29 cellular contexts compared by ENCODE assay signal in genomic region chr14:89202413-89202812, GRCh38.
DNase-seq lines count a peak whose midpoint lies in the region; ATAC-seq and TF ChIP-seq lines count a peak whose summit lies in the region.
"Had no signal": no experiment of that assay in that cellular context is flagged by ENCODE, and none has a peak within 500 bp of the region (broad histone marks: within the 10 kb centered on the region; RNA-seq: fewer than 3 reads in every experiment).

No MANE protein-coding gene starts in this region.

- H3K4me2 ChIP-seq in smooth muscle cell = no peak overlapping the region

- H3K4me3 Mint-ChIP-seq in stimulated activated effector memory CD8-positive, alpha-beta T cell treated with anti-CD3 and anti-CD28 coated beads, Interleukin-12 subunit alpha, Interleukin-12 subunit beta, amount 100 ng/mL, for 72 hours = no peak overlapping the region
- H3K4me3 Mint-ChIP-seq: activated CD4-positive, alpha-beta T cell treated with anti-CD3 and anti-CD28 coated beads for 36 hours; activated CD8-positive, alpha-beta T cell treated with anti-CD3 and anti-CD28 coated beads, Interleukin-2, amount 10 ng/mL, durations not matched to agents 7 days and 5 days; T-helper 2 cell treated with Interferon-gamma antibody and Interleukin-4, amounts not matched to agents 5 μg/mL and 100 μg/mL, for 36 hours had no signal

- DNase-seq in left ventricle myocardium superior (no peak), right atrium auricular region (ENCODE audit: low spot score) (no peak), NB4 (ENCODE audit: low read depth) (peak; percentile 28), fibroblast of villous mesenchyme (ENCODE audit: low read depth) (peak; percentile 41), DMS79 treated with DMSO at 0.1 percent for 48 hours (lab: John Stamatoyannopoulos, UW) (no peak), AG08395 (ENCODE audit: low spot score) (no peak), smooth muscle cell (lab: John Stamatoyannopoulos, UW; ENCODE audit: unreplicated experiment) (no peak)
- no peak for DNase-seq in stimulated activated effector memory CD8-positive, alpha-beta T cell treated with anti-CD3 and anti-CD28 coated beads, Interleukin-12 subunit alpha, Interleukin-12 subunit beta, amount 100 ng/mL, for 72 hours (ENCODE audit: low spot score in 2 of 2)
- DNase-seq: activated CD4-positive, alpha-beta T cell treated with anti-CD3 and anti-CD28 coated beads for 36 hours; activated effector memory CD4-positive, alpha-beta T cell treated with anti-CD3 and anti-CD28 coated beads, Interleukin-2, amount 50 U/mL, for 16 hours; activated T-cell treated with anti-CD3 and anti-CD28 coated beads, Interleukin-2, amount 50 U/mL, for 1 hour; brain microvascular endothelial cell; Calu3; effector memory CD4-positive, alpha-beta T cell; erythroblast; KG1; left cardiac atrium; mesenchymal stem cell; NCI-H1436 treated with DMSO at 0.1 percent for 48 hours; NCI-H2171; NCI-H510A treated with DMSO at 0.1 percent for 48 hours; nucleus accumbens; PC-3; tibial artery had no signal

- H3K36me3 ChIP-seq in right atrium auricular region (no peaks in the 10 kb centered on the region), smooth muscle cell (ENCODE audit: low read depth) (no peaks in the 10 kb centered on the region)
- H3K36me3 ChIP-seq: adrenal gland, brain microvascular endothelial cell, prostate gland had no signal

- ATAC-seq in left ventricle myocardium superior = peak; percentile 31
- no peak for ATAC-seq in stimulated activated effector memory CD8-positive, alpha-beta T cell treated with anti-CD3 and anti-CD28 coated beads, Interleukin-12 subunit alpha, Interleukin-12 subunit beta, amount 100 ng/mL, for 72 hours
- ATAC-seq: activated CD8-positive, alpha-beta T cell treated with anti-CD3 and anti-CD28 coated beads, Interleukin-2, amount 10 ng/mL, durations not matched to agents 7 days and 5 days; HCT116; left cardiac atrium; PC-3 had no signal

- H3K27ac ChIP-seq in right atrium auricular region (no peak overlapping the region), smooth muscle cell (ENCODE audit: low read depth) (no peak overlapping the region)
- H3K27ac ChIP-seq: adrenal gland, brain microvascular endothelial cell, prostate gland had no signal

- H2AFZ ChIP-seq in smooth muscle cell (ENCODE audit: low read depth) = no peak overlapping the region

- H3K9me3 Mint-ChIP-seq in stimulated activated effector memory CD8-positive, alpha-beta T cell treated with anti-CD3 and anti-CD28 coated beads, Interleukin-12 subunit alpha, Interleukin-12 subunit beta, amount 100 ng/mL, for 72 hours = no peaks in the 10 kb centered on the region

- H3K27me3 ChIP-seq in right atrium auricular region (no peaks in the 10 kb centered on the region), smooth muscle cell (ENCODE audit: low read depth) (no peaks in the 10 kb centered on the region)
- H3K27me3 ChIP-seq: adrenal gland, brain microvascular endothelial cell, tibial artery had no signal

- H3K4me1 Mint-ChIP-seq in stimulated activated effector memory CD8-positive, alpha-beta T cell treated with anti-CD3 and anti-CD28 coated beads, Interleukin-12 subunit alpha, Interleukin-12 subunit beta, amount 100 ng/mL, for 72 hours = peaks cover 80% of the 10 kb centered on the region

- 75% methylated on average over 8 of the region's 8 CpGs for WGBS in smooth muscle cell (ENCODE audit: low lambda C conversion rate)

- intact Hi-C loops in left ventricle myocardium superior (cut with micrococcal nuclease) = no loop called here

- peaks cover 13% of the 10 kb centered on the region for H3K36me3 Mint-ChIP-seq in stimulated activated effector memory CD8-positive, alpha-beta T cell treated with anti-CD3 and anti-CD28 coated beads, Interleukin-12 subunit alpha, Interleukin-12 subunit beta, amount 100 ng/mL, for 72 hours

- H3K27ac Mint-ChIP-seq in stimulated activated effector memory CD8-positive, alpha-beta T cell treated with anti-CD3 and anti-CD28 coated beads, Interleukin-12 subunit alpha, Interleukin-12 subunit beta, amount 100 ng/mL, for 72 hours = peak overlapping the region; percentile 67
- H3K27ac Mint-ChIP-seq: activated CD8-positive, alpha-beta T cell treated with anti-CD3 and anti-CD28 coated beads, Interleukin-2, amount 10 ng/mL, durations not matched to agents 7 days and 5 days; T-helper 2 cell treated with Interferon-gamma antibody and Interleukin-4, amounts not matched to agents 5 μg/mL and 100 μg/mL, for 36 hours had no signal

- TF ChIP-seq CTCF in right atrium auricular region (IDR thresholded peaks at IDR 0.05) (no peak), NB4 (IDR thresholded peaks at IDR 0.05; ENCODE audit: low read depth, low read length) (no peak), fibroblast of villous mesenchyme (IDR thresholded peaks at IDR 0.05; ENCODE audit: insufficient read depth, low read depth, low read length) (no peak), smooth muscle cell (IDR thresholded peaks at IDR 0.05; ENCODE audit: borderline replicate concordance, insufficient read depth, poor library complexity, severe bottlenecking) (no peak)

- H3K4me3 ChIP-seq in right atrium auricular region (no peak overlapping the region), NB4 (ENCODE audit: low read depth, low read length) (no peak overlapping the region), fibroblast of villous mesenchyme (ENCODE audit: low read depth, low read length) (no peak overlapping the region), smooth muscle cell (no peak overlapping the region)
- H3K4me3 ChIP-seq: adrenal gland, prostate gland, tibial artery had no signal

- H3K9ac ChIP-seq in smooth muscle cell (ENCODE audit: low read depth) = no peak overlapping the region

- TF ChIP-seq POLR2A in NB4 (IDR thresholded peaks at IDR 0.05; ENCODE audit: extremely low read depth, insufficient read length) = no peak

- no peaks in the 10 kb centered on the region for H3K79me2 ChIP-seq in smooth muscle cell (ENCODE audit: low read depth)

- H3K4me1 ChIP-seq in right atrium auricular region (peaks cover 0 to 10% of the 10 kb centered on the region in 2 donors), smooth muscle cell (ENCODE audit: low read depth) (no peaks in the 10 kb centered on the region)
- H3K4me1 ChIP-seq: prostate gland had no signal

- H3F3A ChIP-seq in smooth muscle cell (ENCODE audit: low read depth) = no peaks in the 10 kb centered on the region

- no peaks in the 10 kb centered on the region for H3K9me3 ChIP-seq in right atrium auricular region
- no peaks in the 10 kb centered on the region for H3K9me3 ChIP-seq in smooth muscle cell (replicated peaks; ENCODE audit: low read depth)
- H3K9me3 ChIP-seq: adrenal gland, prostate gland, tibial artery had no signal

- H4K20me1 ChIP-seq in smooth muscle cell (ENCODE audit: low read depth) = peaks cover 16% of the 10 kb centered on the region

Comparison
In these comparisons a context has a peak if more than half of its experiments do, and no peak if none do; other contexts are left out.
1. DNase-seq: peak in NB4 (single experiment) and fibroblast of villous mesenchyme (single experiment); none in left ventricle myocardium superior (single experiment), right atrium auricular region (single experiment), stimulated activated effector memory CD8-positive, alpha-beta T cell treated with anti-CD3 and anti-CD28 coated beads, Interleukin-12 subunit alpha, Interleukin-12 subunit beta, amount 100 ng/mL, for 72 hours (0 of 2), DMS79 treated with DMSO at 0.1 percent for 48 hours (single experiment), AG08395 (single experiment) and smooth muscle cell (single experiment).